ENCODE assay signal across 8 cellular contexts in the genomic region with DNA sequence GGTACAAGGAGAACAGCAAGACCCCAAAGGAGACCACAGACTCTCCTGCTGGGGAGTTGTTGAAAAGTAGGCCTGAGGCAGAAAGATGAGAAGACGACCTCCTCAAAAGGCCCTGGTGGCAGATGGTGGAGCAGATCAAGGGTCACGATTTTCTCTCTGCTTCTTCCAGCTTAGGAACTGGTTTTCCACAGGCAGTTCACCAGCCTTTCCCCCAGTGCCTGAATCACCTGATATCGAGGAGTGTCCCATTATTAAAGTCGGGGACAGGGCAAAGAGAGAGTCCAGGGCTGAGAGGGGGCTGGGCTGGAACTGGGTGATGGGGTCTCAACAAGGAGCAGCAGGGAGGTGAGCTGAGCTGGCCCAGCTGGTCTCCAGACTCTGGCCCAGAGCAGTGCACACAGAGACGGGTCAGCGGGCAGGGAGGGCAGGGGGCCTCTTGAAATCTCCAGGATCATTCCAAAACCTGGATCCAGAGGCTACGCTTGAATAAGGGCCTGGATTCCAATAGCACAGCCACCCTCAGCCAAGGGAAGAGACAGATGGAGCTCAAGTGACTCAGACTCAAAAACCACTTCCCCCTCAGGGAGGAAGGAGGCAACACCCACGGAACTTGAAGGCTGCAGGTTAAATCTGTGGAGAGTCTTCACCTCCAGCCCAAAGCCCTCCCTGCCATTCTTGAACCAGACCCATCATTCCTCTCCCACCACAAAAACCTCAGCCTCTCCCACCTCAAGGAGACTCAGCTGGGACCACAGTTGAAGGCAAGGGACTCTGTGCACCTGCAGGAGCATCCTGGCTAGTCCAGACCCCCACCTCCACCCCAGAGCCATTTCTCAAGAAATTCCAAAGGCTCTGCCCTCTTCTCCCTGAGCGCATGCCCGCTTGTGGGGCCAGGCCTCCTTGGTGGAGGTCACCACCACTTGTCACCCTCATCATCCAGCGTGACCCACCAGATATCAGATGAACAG. TPM values are rescaled to one million over a fixed set of nuclear protein-coding genes. Genes with fewer than 3 reads are reported as not detected.
DNase-seq lines count a peak whose midpoint lies in the region; ATAC-seq and TF ChIP-seq lines count a peak whose summit lies in the region.

A gene with protein sequence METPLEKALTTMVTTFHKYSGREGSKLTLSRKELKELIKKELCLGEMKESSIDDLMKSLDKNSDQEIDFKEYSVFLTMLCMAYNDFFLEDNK (minus strand): TSS at position 541 of the 968 bp plus-strand sequence. CDS start 743 bp downstream, outside the sequence.

- H3K9me3 Mint-ChIP-seq in HFFc6 (no peaks in the 10 kb centered on the region), MCF 10A (ENCODE audit: unreplicated experiment) (no peaks in the 10 kb centered on the region), progenitor cell of endocrine pancreas (ENCODE audit: low read depth) (no peaks in the 10 kb centered on the region)

- in situ Hi-C loops in G401 (cut with HindIII; ENCODE audit: low sequenced_read_pairs), result no loop called here

- BruUV-seq in MCF 10A (replicated peaks; lab: Mats Ljungman, UMichigan), result no TSS peak

- CTCF ChIA-PET in MCF 10A (lab: Yijun Ruan, JAX), result interaction anchor here (0.5 to 11.3 kb wide), 12 partner anchors 8 to 116 kb away, joined by 3 to 224 read pairs (median 3); no protein-coding TSS in a partner anchor

- POLR2A ChIA-PET in MCF 10A (lab: Yijun Ruan, JAX), result interaction anchor here (0.7 to 36.1 kb wide), 9 partner anchors 14 to 450 kb away, joined by 3 to 2106 read pairs (median 4); a partner anchor contains a TSS

- H3K4me1 Mint-ChIP-seq in HFFc6 (ENCODE audit: low read depth) (peaks cover 95% of the 10 kb centered on the region), MCF 10A (ENCODE audit: insufficient read depth, unreplicated experiment) (peaks cover 86% of the 10 kb centered on the region), progenitor cell of endocrine pancreas (ENCODE audit: low read depth) (peaks cover 23% of the 10 kb centered on the region)

- TF ChIP-seq CTCF in HFFc6 (IDR thresholded peaks at IDR 0.05), result no peak
- TF ChIP-seq CTCF in MCF 10A (IDR thresholded peaks at IDR 0.05; ENCODE audit: unreplicated experiment), result no peak
- TF ChIP-seq CTCF in progenitor cell of endocrine pancreas (IDR thresholded peaks at IDR 0.05; ENCODE audit: unreplicated experiment), result no peak

- H3K36me3 Mint-ChIP-seq in HFFc6 (ENCODE audit: low read depth) (peaks cover 26% of the 10 kb centered on the region; the same call in 1 of the 2 replicates), MCF 10A (ENCODE audit: insufficient read depth, unreplicated experiment) (peaks cover 9% of the 10 kb centered on the region), progenitor cell of endocrine pancreas (ENCODE audit: insufficient read depth) (no peaks in the 10 kb centered on the region)

- peak; percentile 35 for DNase-seq in HFFc6
- DNase-seq in T-helper 1 cell, result peak in 3 of 5 donors; percentile 38 to 82 (median 43)
- peak; percentile 70 for DNase-seq in MCF 10A (ENCODE audit: unreplicated experiment)
- DNase-seq in posterior vena cava (ENCODE audit: low spot score), result peak; percentile 49
- no peak for DNase-seq in G401 (ENCODE audit: low spot score)
- no peak for DNase-seq in NCI-H748 (lab: John Stamatoyannopoulos, UW; ENCODE audit: unreplicated experiment)
- DNase-seq in progenitor cell of endocrine pancreas (ENCODE audit: low spot score, unreplicated experiment), result no peak

- intact Hi-C loops in MCF 10A (cut with micrococcal nuclease), result no loop called here
- intact Hi-C loops in posterior vena cava (cut with DNase I), result no loop called here

- H3K4me3 Mint-ChIP-seq in HFFc6, result peak within 1 kb of the TSS; percentile 22; the same call in 1 of the 2 replicates
- H3K4me3 Mint-ChIP-seq in MCF 10A (ENCODE audit: unreplicated experiment), result peak within 1 kb of the TSS; percentile 18
- H3K4me3 Mint-ChIP-seq in progenitor cell of endocrine pancreas (ENCODE audit: low read depth), result no peak within 1 kb of the TSS

- H3K27me3 Mint-ChIP-seq in HFFc6 (ENCODE audit: insufficient read depth), result peaks cover 4% of the 10 kb centered on the region
- no peaks in the 10 kb centered on the region for H3K27me3 Mint-ChIP-seq in MCF 10A (ENCODE audit: insufficient read depth, unreplicated experiment)
- H3K27me3 Mint-ChIP-seq in progenitor cell of endocrine pancreas, result no peaks in the 10 kb centered on the region

- ATAC-seq in GM18519 (IDR thresholded peaks at IDR 0.05; ENCODE audit: low FRiP score, unreplicated experiment), result no peak

- H3K27ac Mint-ChIP-seq in HFFc6 (peak within 1 kb of the TSS; percentile 75), MCF 10A (ENCODE audit: low read depth, unreplicated experiment) (peak within 1 kb of the TSS; percentile 93), progenitor cell of endocrine pancreas (no peak within 1 kb of the TSS)

RNA-seq across cellular contexts. Expression of the gene that starts here (rescaled TPM):
- total RNA-seq in HFFc6 (2021; fragmentation: NEBNext Ultra II Directional; extraction: Animal tissue kit (Norgen Biotek cat#: 25700)), result 1 to 10 TPM in 1 of 6 experiments, under 1 TPM in 5; 0.40 to 1.2 (median 0.71) TPM
- total RNA-seq in MCF 10A (2022) (not detected in 2 replicates), posterior vena cava (not detected), progenitor cell of endocrine pancreas (not detected in 2 replicates)
- 1.5 and 15.4 TPM in 2 replicates for total RNA-seq in G401 (2014; rRNA removed; shearing (Covaris generic))

Comparison
In these comparisons a context has a peak if more than half of its experiments do, and no peak if none do; other contexts are left out.
1. Peak in DNase-seq in MCF 10A; RNA of the gene not detected or under 1 TPM.
2. Peak in DNase-seq in posterior vena cava; RNA of the gene not detected or under 1 TPM.
3. DNase-seq: peak in HFFc6 (single experiment) and T-helper 1 cell (3 of 5); none in G401 (single experiment), NCI-H748 (single experiment) and progenitor cell of endocrine pancreas (single experiment).